Comparison of ENCODE assay signal across 20 cellular contexts in genomic region chr4:25814737-25815136, GRCh38. TPM values are rescaled to one million over a fixed set of nuclear protein-coding genes. Genes with fewer than 3 reads are reported as not detected.
DNase-seq lines count a peak whose midpoint lies in the region; ATAC-seq and TF ChIP-seq lines count a peak whose summit lies in the region.
"Had no signal": no experiment of that assay in that cellular context is flagged by ENCODE, and none has a peak within 500 bp of the region (broad histone marks: within the 10 kb centered on the region; RNA-seq: fewer than 3 reads in every experiment).

No MANE protein-coding gene starts in this region.

- peak overlapping the region; percentile 29 for H3K27ac Mint-ChIP-seq in chondrocyte (ENCODE audit: unreplicated experiment)
- H3K27ac Mint-ChIP-seq in naive B cell, result peak overlapping the region in 4 of 6 donors; percentile 16 to 31 (median 28)
- peak overlapping the region; percentile 84 for H3K27ac Mint-ChIP-seq in type B pancreatic cell
- H3K27ac Mint-ChIP-seq: activated CD4-positive, alpha-beta T cell treated with anti-CD3 and anti-CD28 coated beads, Interleukin-2, amount 10 ng/mL, durations not matched to agents 24 days and 14 days had no signal

- DNase-seq in RWPE1 (ENCODE audit: low spot score) (peak; percentile 20), chondrocyte (ENCODE audit: low spot score) (no peak), naive B cell (no peak), type B pancreatic cell (ENCODE audit: extremely low spot score, unreplicated experiment) (no peak), HAP-1 (ENCODE audit: low spot score in 2 of 2) (no peak)
- DNase-seq: activated CD4-positive, alpha-beta T cell treated with anti-CD3 and anti-CD28 coated beads, Interleukin-2, amount 10 ng/mL, durations not matched to agents 24 days and 14 days; activated naive CD4-positive, alpha-beta T cell; activated T-cell treated with anti-CD3 and anti-CD28 coated beads, Interleukin-2, amount 50 U/mL, for 48 hours; CD4-positive, CD25-positive, alpha-beta regulatory T cell; cortex of kidney; DMS153; mesendoderm; NCI-H1048; NCI-H187; NCI-H526; stimulated activated CD4-positive, alpha-beta T cell treated with anti-CD3 and anti-CD28 coated beads, Interleukin-12 subunit alpha, Interleukin-12 subunit beta, amount 100 ng/mL, for 4 hours; stimulated activated CD4-positive, alpha-beta T cell treated with anti-CD3 and anti-CD28 coated beads, Interleukin-4, amount 100 ng/mL, for 24 hours; stimulated activated naive CD4-positive, alpha-beta T cell treated with Interleukin-2 at 50 U/mL for 16 hours had no signal

- POLR2A ChIA-PET in RWPE1 (lab: Yijun Ruan, JAX; ENCODE audit: low non-redundant PET), result no interaction called here

- peak overlapping the region; percentile 33; the same call in 1 of the 2 replicates for H3K27ac ChIP-seq in RWPE1

- no peaks in the 10 kb centered on the region for H3K27me3 ChIP-seq in HAP-1 (ENCODE audit: low read depth)

- TF ChIP-seq CTCF in RWPE1 (conservative IDR thresholded peaks at IDR 0.05; ENCODE audit: low read depth) (no peak), chondrocyte (IDR thresholded peaks at IDR 0.05) (no peak), type B pancreatic cell (conservative IDR thresholded peaks at IDR 0.05) (no peak)

- no peak overlapping the region for H3K4me3 ChIP-seq in HAP-1

- ATAC-seq in naive B cell (ENCODE audit: low read depth in 2 of 2) (no peak), GM21825 (IDR thresholded peaks at IDR 0.05; ENCODE audit: unreplicated experiment) (no peak), GM18519 (IDR thresholded peaks at IDR 0.05; ENCODE audit: low FRiP score, unreplicated experiment) (no peak)

- no peaks in the 10 kb centered on the region for H3K9me3 ChIP-seq in HAP-1

- H3K36me3 ChIP-seq in HAP-1 (replicated peaks), result peaks cover 9% of the 10 kb centered on the region; the same call in 1 of the 2 replicates

- H3K4me1 ChIP-seq in HAP-1, result peaks cover 8% of the 10 kb centered on the region

- H3K4me3 Mint-ChIP-seq in chondrocyte (ENCODE audit: unreplicated experiment) (no peak overlapping the region), naive B cell (no peak overlapping the region), type B pancreatic cell (peak overlapping the region; percentile 28)
- H3K4me3 Mint-ChIP-seq: activated CD4-positive, alpha-beta T cell treated with anti-CD3 and anti-CD28 coated beads, Interleukin-2, amount 10 ng/mL, durations not matched to agents 24 days and 14 days; CD4-positive, CD25-positive, alpha-beta regulatory T cell had no signal

- peaks cover 60% of the 10 kb centered on the region for H3K4me1 Mint-ChIP-seq in chondrocyte (ENCODE audit: low read depth)
- peaks cover 0 to 7% (median 0%) of the 10 kb centered on the region in 3 donors for H3K4me1 Mint-ChIP-seq in naive B cell
- H3K4me1 Mint-ChIP-seq in type B pancreatic cell (ENCODE audit: unreplicated experiment), result peaks cover 14% of the 10 kb centered on the region

- H3K36me3 Mint-ChIP-seq in chondrocyte (ENCODE audit: low read depth), result peaks cover 5% of the 10 kb centered on the region
- peaks cover 42 to 44% of the 10 kb centered on the region in 2 donors for H3K36me3 Mint-ChIP-seq in naive B cell
- H3K36me3 Mint-ChIP-seq in type B pancreatic cell, result peaks cover 16% of the 10 kb centered on the region

- H3K9me3 Mint-ChIP-seq in chondrocyte (ENCODE audit: low read depth), result no peaks in the 10 kb centered on the region
- H3K9me3 Mint-ChIP-seq in naive B cell, result no peaks in the 10 kb centered on the region
- peaks cover 5% of the 10 kb centered on the region for H3K9me3 Mint-ChIP-seq in type B pancreatic cell
- H3K9me3 Mint-ChIP-seq: activated CD4-positive, alpha-beta T cell treated with anti-CD3 and anti-CD28 coated beads, Interleukin-2, amount 10 ng/mL, durations not matched to agents 24 days and 14 days; CD4-positive, CD25-positive, alpha-beta regulatory T cell had no signal

- CTCF ChIA-PET in RWPE1 (lab: Yijun Ruan, JAX), result interaction anchor here (1.2 kb wide), 1 partner anchor 23 kb away, joined by 3 read pairs; no protein-coding TSS in a partner anchor

- no peaks in the 10 kb centered on the region for H3K27me3 Mint-ChIP-seq in chondrocyte (ENCODE audit: low read depth)
- H3K27me3 Mint-ChIP-seq in naive B cell, result no peaks in the 10 kb centered on the region
- H3K27me3 Mint-ChIP-seq in type B pancreatic cell, result no peaks in the 10 kb centered on the region
- H3K27me3 Mint-ChIP-seq: activated CD4-positive, alpha-beta T cell treated with anti-CD3 and anti-CD28 coated beads, Interleukin-2, amount 10 ng/mL, durations not matched to agents 24 days and 14 days; CD4-positive, CD25-positive, alpha-beta regulatory T cell had no signal

- in situ Hi-C loops in HAP-1 (cut with MboI; ENCODE audit: low sequenced_read_pairs), result no loop called here

RNA-seq across cellular contexts. Expression of gene SEL1L3, which starts 48.1 kb away (rescaled TPM):
- total RNA-seq in chondrocyte (30.3 to 33.5 TPM (median 31.1 TPM) in 3 replicates), type B pancreatic cell (ENCODE audit: low replicate concordance) (28.2 and 43.8 TPM in 2 replicates)
- polyA plus RNA-seq in naive B cell (ENCODE audit: low read depth in 6 of 6), result 100 to 1,000 TPM; 129 to 288 (median 195) TPM

Comparison
In these comparisons a context has a peak if more than half of its experiments do, and no peak if none do; other contexts are left out.
1. H3K27ac Mint-ChIP-seq: peak in every context shown above with its lines; median percentile 84 in type B pancreatic cell; 29 in chondrocyte; 28 in naive B cell.